In the genomic region with DNA sequence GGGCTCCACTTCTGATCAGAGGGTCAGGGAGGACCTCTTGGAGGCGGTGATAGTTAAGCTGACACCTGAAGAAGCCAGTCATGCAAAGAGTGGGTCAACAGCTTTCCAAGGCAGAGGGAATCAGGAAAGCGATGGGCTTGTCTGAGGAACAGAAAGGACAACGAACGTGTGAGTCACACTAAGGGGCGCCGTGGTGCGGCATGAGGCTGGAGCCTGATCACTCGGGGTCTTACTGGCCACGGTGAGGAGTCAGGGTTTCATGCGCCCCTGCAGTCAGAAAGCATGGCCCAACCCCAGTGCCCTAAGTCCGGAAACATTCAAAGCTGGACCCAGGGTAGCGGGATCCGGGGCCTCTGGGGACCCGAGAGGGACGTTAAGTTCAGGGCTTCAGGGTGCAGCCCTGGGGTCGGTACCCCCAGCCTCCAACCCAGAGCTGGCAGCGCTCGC, we compare ENCODE assay signal across 9 cellular contexts. TPM values are rescaled to one million over a fixed set of nuclear protein-coding genes. Genes with fewer than 3 reads are reported as not detected.
DNase-seq lines count a peak whose midpoint lies in the region; ATAC-seq lines count a peak whose summit lies in the region.
"Had no signal": no experiment of that assay in that cellular context is flagged by ENCODE, and none has a peak within 500 bp of the region (broad histone marks: within the 10 kb centered on the region; RNA-seq: fewer than 3 reads in every experiment).

No MANE protein-coding gene starts in this region.

- CTCF ChIA-PET in CD4-positive, alpha-beta memory T cell (lab: Charles Lee; ENCODE audit: partially characterized antibody) = interaction anchor here (1.0 to 1.3 kb wide), 2 partner anchors 12 to 24 kb away, joined by 3 read pairs; no protein-coding TSS in a partner anchor

- no peak overlapping the region for H3K27ac ChIP-seq in CD4-positive, alpha-beta memory T cell (ENCODE audit: low read depth, low read length)
- H3K27ac ChIP-seq in substantia nigra (ENCODE audit: low read depth, low read length, poor library complexity, severe bottlenecking) = peak overlapping the region; percentile 77

- H3K36me3 Mint-ChIP-seq in CD4-positive, alpha-beta memory T cell = no peaks in the 10 kb centered on the region
- H3K36me3 Mint-ChIP-seq in activated naive CD8-positive, alpha-beta T cell treated with anti-CD3 and anti-CD28 coated beads, Interleukin-2, amount 10 ng/mL, durations not matched to agents 7 days and 5 days = no peaks in the 10 kb centered on the region

- no peaks in the 10 kb centered on the region for H3K9me3 ChIP-seq in CD4-positive, alpha-beta memory T cell (ENCODE audit: control insufficient read depth in 1 of 2, low read length in 2 of 2)

- POLR2A ChIA-PET in CD4-positive, alpha-beta memory T cell (lab: Charles Lee; ENCODE audit: partially characterized antibody) = no interaction called here
- POLR2A ChIA-PET in activated naive CD8-positive, alpha-beta T cell treated with anti-CD3 and anti-CD28 coated beads, Interleukin-2, amount 10 ng/mL, durations not matched to agents 7 days and 5 days (lab: Charles Lee) = no interaction called here

- H3K27ac Mint-ChIP-seq in CD4-positive, alpha-beta memory T cell = peak overlapping the region in 4 of 7 donors; percentile 6 to 70 (median 56)
- H3K27ac Mint-ChIP-seq in activated naive CD8-positive, alpha-beta T cell treated with anti-CD3 and anti-CD28 coated beads, Interleukin-2, amount 10 ng/mL, durations not matched to agents 7 days and 5 days = peak overlapping the region; percentile 54

- peaks cover 26 to 38% of the 10 kb centered on the region in 2 donors for H3K27me3 Mint-ChIP-seq in CD4-positive, alpha-beta memory T cell
- peaks cover 32% of the 10 kb centered on the region for H3K27me3 Mint-ChIP-seq in activated naive CD8-positive, alpha-beta T cell treated with anti-CD3 and anti-CD28 coated beads, Interleukin-2, amount 10 ng/mL, durations not matched to agents 7 days and 5 days

- ATAC-seq in HG02678 (IDR thresholded peaks at IDR 0.05; ENCODE audit: unreplicated experiment) (peak; percentile 8), HG03571 (IDR thresholded peaks at IDR 0.05; ENCODE audit: unreplicated experiment) (no peak), HG02870 (IDR thresholded peaks at IDR 0.05; ENCODE audit: unreplicated experiment) (no peak)
- peak; percentile 4 for ATAC-seq in activated naive CD8-positive, alpha-beta T cell treated with anti-CD3 and anti-CD28 coated beads, Interleukin-2, amount 10 ng/mL, durations not matched to agents 7 days and 5 days (ENCODE audit: low read depth)

- no peaks in the 10 kb centered on the region for H3K9me3 Mint-ChIP-seq in CD4-positive, alpha-beta memory T cell
- H3K9me3 Mint-ChIP-seq in activated naive CD8-positive, alpha-beta T cell treated with anti-CD3 and anti-CD28 coated beads, Interleukin-2, amount 10 ng/mL, durations not matched to agents 7 days and 5 days = no peaks in the 10 kb centered on the region

- peak overlapping the region; percentile 52 to 55 for H3K4me3 ChIP-seq in CD4-positive, alpha-beta memory T cell (ENCODE audit: low read length in 2 of 2)

- H3K4me3 Mint-ChIP-seq in CD4-positive, alpha-beta memory T cell = peak overlapping the region; percentile 79 to 92 (median 88)
- peak overlapping the region; percentile 89 for H3K4me3 Mint-ChIP-seq in activated naive CD8-positive, alpha-beta T cell treated with anti-CD3 and anti-CD28 coated beads, Interleukin-2, amount 10 ng/mL, durations not matched to agents 7 days and 5 days

- peaks cover 17% of the 10 kb centered on the region for H3K27me3 ChIP-seq in CD4-positive, alpha-beta memory T cell (ENCODE audit: insufficient read depth, low read length)

- H3K36me3 ChIP-seq in CD4-positive, alpha-beta memory T cell (ENCODE audit: insufficient read depth, low read length) = no peaks in the 10 kb centered on the region

- no peak for DNase-seq in CD4-positive, alpha-beta memory T cell
- DNase-seq in activated naive CD8-positive, alpha-beta T cell treated with anti-CD3 and anti-CD28 coated beads, Interleukin-2, amount 10 ng/mL, durations not matched to agents 7 days and 5 days = no peak
- DNase-seq in islet precursor cell (peak; percentile 67), substantia nigra (lab: John Stamatoyannopoulos, UW) (peak in 4 of 49 donors; percentile 19 to 48 (median 38)), COR-L47 (lab: John Stamatoyannopoulos, UW) (no peak)

- intact Hi-C loops in CD4-positive, alpha-beta memory T cell (cut with micrococcal nuclease) = no loop called here

- peaks cover 10% of the 10 kb centered on the region for H3K4me1 ChIP-seq in CD4-positive, alpha-beta memory T cell (ENCODE audit: insufficient read depth, low read length)

- H3K4me1 Mint-ChIP-seq in CD4-positive, alpha-beta memory T cell = peaks cover 8 to 19% (median 12%) of the 10 kb centered on the region in 4 donors
- H3K4me1 Mint-ChIP-seq in activated naive CD8-positive, alpha-beta T cell treated with anti-CD3 and anti-CD28 coated beads, Interleukin-2, amount 10 ng/mL, durations not matched to agents 7 days and 5 days = peaks cover 9% of the 10 kb centered on the region

RNA-seq across cellular contexts. Expression of gene SLC32A1, which starts 50.5 kb away (rescaled TPM):
- total RNA-seq in CD4-positive, alpha-beta memory T cell = not detected
- not detected for polyA plus RNA-seq in CD4-positive, alpha-beta memory T cell
- not detected for total RNA-seq in activated naive CD8-positive, alpha-beta T cell treated with anti-CD3 and anti-CD28 coated beads, Interleukin-2, amount 10 ng/mL, durations not matched to agents 7 days and 5 days
- total RNA-seq: renal cortical epithelial cell had no signal

Comparison
In these comparisons a context has a peak if more than half of its experiments do, and no peak if none do; other contexts are left out.
1. ATAC-seq: peak in HG02678 (single experiment) and activated naive CD8-positive, alpha-beta T cell treated with anti-CD3 and anti-CD28 coated beads, Interleukin-2, amount 10 ng/mL, durations not matched to agents 7 days and 5 days (single experiment); none in HG03571 (single experiment) and HG02870 (single experiment).